22 cellular contexts compared by ENCODE assay signal in the genomic region with DNA sequence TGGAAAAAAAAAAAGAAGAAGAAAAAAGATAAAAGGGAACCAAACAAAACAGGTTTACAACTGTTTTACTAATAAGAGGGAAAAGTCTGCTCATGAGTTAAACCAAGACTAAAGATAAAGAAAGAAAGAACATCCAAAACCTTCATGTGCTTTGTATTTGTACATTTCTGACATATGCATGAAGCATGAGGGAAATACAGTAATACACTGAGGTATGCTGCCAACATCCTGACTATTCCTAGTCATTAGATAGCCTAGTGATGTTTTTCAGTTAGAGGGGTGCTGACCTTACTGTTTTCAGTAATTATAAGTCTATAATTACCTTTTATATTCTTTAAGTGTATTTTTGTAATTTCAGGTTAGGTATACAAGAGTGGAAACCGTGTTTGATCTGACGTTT.
"Had no signal": no experiment of that assay in that cellular context is flagged by ENCODE, and none has a peak within 500 bp of the region (broad histone marks: within the 10 kb centered on the region; RNA-seq: fewer than 3 reads in every experiment).

No MANE protein-coding gene starts in this region.

- H3K27ac ChIP-seq: esophagus muscularis mucosa, heart left ventricle, ovary, prostate gland, right atrium auricular region, upper lobe of right lung had no signal

- ATAC-seq: activated CD4-positive, alpha-beta T cell treated with anti-CD3 and anti-CD28 coated beads for 36 hours; activated T-cell treated with anti-CD3 and anti-CD28 coated beads, Interleukin-2, amount 50 U/mL, for 4 hours; effector memory CD8-positive, alpha-beta T cell; heart left ventricle; left cardiac atrium; natural killer cell treated with Interleukin-12 subunit alpha and Interleukin-12 subunit beta and Interleukin-15 and Interleukin-18, amount 100 ng/mL, for 72 hours; T-helper 17 cell; upper lobe of right lung had no signal

- DNase-seq: activated B cell treated with CpG ODN at 0.5 μM for 24 hours; activated CD4-positive, alpha-beta T cell treated with anti-CD3 and anti-CD28 coated beads for 36 hours; activated CD4-positive, alpha-beta T cell treated with anti-CD3 and anti-CD28 coated beads, Interleukin-2, amount 50 U/mL, for 4 hours; activated CD8-positive, alpha-beta memory T cell treated with anti-CD3 and anti-CD28 coated beads, Interleukin-2, amount 50 U/mL, for 48 hours; activated naive CD4-positive, alpha-beta T cell treated with Interleukin-2 at 50 U/mL for 16 hours; activated T-cell treated with anti-CD3 and anti-CD28 coated beads, Interleukin-2, amount 50 U/mL, for 4 hours; anterior cingulate cortex; central memory CD4-positive, alpha-beta T cell; effector memory CD8-positive, alpha-beta T cell; heart left ventricle; islet precursor cell; left cardiac atrium; ovary; stimulated activated CD4-positive, alpha-beta T cell treated with anti-CD3 and anti-CD28 coated beads, Interleukin-4, amount 100 ng/mL, for 24 hours; stimulated activated naive CD4-positive, alpha-beta T cell treated with Interleukin-2 at 50 U/mL for 16 hours; T-helper 17 cell; upper lobe of right lung had no signal

- H3K4me3 ChIP-seq: dorsolateral prefrontal cortex, esophagus muscularis mucosa, heart left ventricle, ovary, prostate gland, right atrium auricular region, upper lobe of right lung had no signal

- H3K27me3 ChIP-seq: dorsolateral prefrontal cortex, esophagus muscularis mucosa, heart left ventricle, ovary, right atrium auricular region, upper lobe of right lung had no signal

- H3K4me1 ChIP-seq: heart left ventricle, prostate gland, right atrium auricular region, upper lobe of right lung had no signal

- H3K36me3 ChIP-seq: esophagus muscularis mucosa, heart left ventricle, ovary, prostate gland, right atrium auricular region, upper lobe of right lung had no signal
